Comparison of ENCODE assay signal across 10 cellular contexts in genomic region chr16:73049051-73049910, GRCh38. TPM values are rescaled to one million over a fixed set of nuclear protein-coding genes. Genes with fewer than 3 reads are reported as not detected.
DNase-seq lines count a peak whose midpoint lies in the region; ATAC-seq, FAIRE-seq and TF ChIP-seq lines count a peak whose summit lies in the region.
"Had no signal": no experiment of that assay in that cellular context is flagged by ENCODE, and none has a peak within 500 bp of the region (broad histone marks: within the 10 kb centered on the region; RNA-seq: fewer than 3 reads in every experiment).

No MANE protein-coding gene starts in this region.

- intact Hi-C loops in right lobe of liver (cut with DNase I): loop anchor here in 1 of 2 donors (10.0 kb wide), 1 partner anchor 214 kb away; no protein-coding TSS in a partner anchor

- no peak for DNase-seq in SK-N-SH
- no peak for DNase-seq in astrocyte of the spinal cord (ENCODE audit: low read depth, low spot score)
- no peak for DNase-seq in right lobe of liver
- DNase-seq in substantia nigra (lab: John Stamatoyannopoulos, UW): no peak
- DNase-seq in NCI-H2029 (lab: John Stamatoyannopoulos, UW): no peak
- DNase-seq in effector memory CD4-positive, alpha-beta T cell: no peak
- DNase-seq in RCC 7860 (ENCODE audit: low spot score): no peak
- DNase-seq: stimulated activated CD4-positive, alpha-beta T cell treated with anti-CD3 and anti-CD28 coated beads, Interleukin-4, amount 100 ng/mL, for 24 hours had no signal

- H3K4me3 ChIP-seq in SK-N-SH (ENCODE audit: low read depth in 2 of 2, low read length in 1 of 2): peak overlapping the region; percentile 22 to 68; a peak in 2 of 4 replicates
- peak overlapping the region; percentile 63 for H3K4me3 ChIP-seq in astrocyte of the spinal cord (ENCODE audit: low read depth, low read length)
- no peak overlapping the region for H3K4me3 ChIP-seq in right lobe of liver
- no peak overlapping the region for H3K4me3 ChIP-seq in effector memory CD4-positive, alpha-beta T cell (ENCODE audit: insufficient read depth, low read depth, low read length, poor library complexity, severe bottlenecking)

- in situ Hi-C loops in astrocyte of the spinal cord (cut with HindIII; ENCODE audit: low sequenced_read_pairs): no loop called here

- CTCF ChIA-PET in SK-N-SH (lab: Yijun Ruan, JAX): interaction anchor here (0.7 to 1.6 kb wide), 5 partner anchors 9 to 217 kb away, joined by 3 to 7 read pairs (median 3); no protein-coding TSS in a partner anchor

- TF ChIP-seq EP300 in SK-N-SH (IDR thresholded peaks at IDR 0.05; ENCODE audit: borderline replicate concordance in 1 of 2, low read depth in 1 of 2, low read length in 1 of 2): no peak

- peaks cover 96% of the 10 kb centered on the region for H3K79me2 ChIP-seq in SK-N-SH (ENCODE audit: insufficient read depth)

- H3K27ac ChIP-seq in SK-N-SH (ENCODE audit: low read depth in 2 of 2, low read length in 1 of 2) (peak overlapping the region; percentile 66 to 90), right lobe of liver (peak overlapping the region; percentile 85 to 95 (median 89)), substantia nigra (ENCODE audit: low read depth, low read length, poor library complexity, severe bottlenecking) (peak overlapping the region; percentile 66)
- no peak overlapping the region for H3K27ac ChIP-seq in effector memory CD4-positive, alpha-beta T cell (ENCODE audit: insufficient read depth, low read length, poor library complexity, severe bottlenecking)

- H3K36me3 ChIP-seq in SK-N-SH (replicated peaks in 1 of 2; ENCODE audit: control insufficient read depth in 1 of 2, insufficient read depth in 2 of 2, low read length in 1 of 2) (no peaks in the 10 kb centered on the region), right lobe of liver (no peaks in the 10 kb centered on the region)
- no peaks in the 10 kb centered on the region for H3K36me3 ChIP-seq in effector memory CD4-positive, alpha-beta T cell (ENCODE audit: control insufficient read depth, insufficient read depth, low read length)

- TF ChIP-seq CTCF in SK-N-SH (IDR thresholded peaks at IDR 0.05): no peak
- TF ChIP-seq CTCF in astrocyte of the spinal cord (IDR thresholded peaks at IDR 0.05; ENCODE audit: low read depth, low read length): no peak
- no peak for TF ChIP-seq CTCF in right lobe of liver (IDR thresholded peaks at IDR 0.05)

- H3K4me2 ChIP-seq in SK-N-SH: peak overlapping the region; percentile 96

- no peaks in the 10 kb centered on the region for H3K9me2 ChIP-seq in SK-N-SH

- H3K9me3 ChIP-seq in SK-N-SH: no peaks in the 10 kb centered on the region
- no peaks in the 10 kb centered on the region for H3K9me3 ChIP-seq in right lobe of liver
- H3K9me3 ChIP-seq in effector memory CD4-positive, alpha-beta T cell (ENCODE audit: control insufficient read depth, low read length): no peaks in the 10 kb centered on the region

- no peak for FAIRE-seq in RCC 7860 (lab: Jason Lieb, UNC)
- FAIRE-seq: frontal cortex had no signal

- H4K20me1 ChIP-seq in SK-N-SH (ENCODE audit: insufficient read depth): peaks cover under 1% of the 10 kb centered on the region

- H3F3A ChIP-seq in SK-N-SH (replicated peaks; ENCODE audit: insufficient read depth): peaks cover 13% of the 10 kb centered on the region

- POLR2A ChIA-PET in SK-N-SH (lab: Yijun Ruan, JAX): no interaction called here

- H3K9ac ChIP-seq in SK-N-SH: peak overlapping the region; percentile 86

- no peak for TF ChIP-seq RAD21 in SK-N-SH (IDR thresholded peaks at IDR 0.05; ENCODE audit: low read length)

- H3K4me1 ChIP-seq in SK-N-SH (ENCODE audit: control insufficient read depth in 1 of 2, insufficient read depth in 2 of 2, low read depth in 1 of 2, low read length in 1 of 2): peaks cover 68 to 76% of the 10 kb centered on the region in 2 experiments
- peaks cover 0 to 40% (median 9%) of the 10 kb centered on the region in 4 donors for H3K4me1 ChIP-seq in right lobe of liver
- no peaks in the 10 kb centered on the region for H3K4me1 ChIP-seq in effector memory CD4-positive, alpha-beta T cell (ENCODE audit: control insufficient read depth, insufficient read depth, low read length, poor library complexity, severe bottlenecking)

- no peaks in the 10 kb centered on the region for H3K27me3 ChIP-seq in SK-N-SH (ENCODE audit: insufficient read depth)
- H3K27me3 ChIP-seq in right lobe of liver: no peaks in the 10 kb centered on the region
- peaks cover 13% of the 10 kb centered on the region for H3K27me3 ChIP-seq in effector memory CD4-positive, alpha-beta T cell (replicated peaks; ENCODE audit: control insufficient read depth, insufficient read depth, low read length, poor library complexity, severe bottlenecking)

- H2AFZ ChIP-seq in SK-N-SH (ENCODE audit: low read depth): no peak overlapping the region

- TF ChIP-seq POLR2A in right lobe of liver (IDR thresholded peaks at IDR 0.05): no peak

- ATAC-seq in SK-N-SH treated with all-trans-retinoic acid at 6 μM for 48 hours: no peak
- no peak for ATAC-seq in right lobe of liver

- 73% methylated on average over 13 of the region's 13 CpGs for WGBS in SK-N-SH (ENCODE audit: low lambda C conversion rate)
- whole genome bisulfite sequencing in right lobe of liver (ENCODE audit: insufficient coverage, low coverage, low lambda C conversion rate, missing lambda C conversion rate): 83% methylated on average over 12 of the region's 13 CpGs

TF ChIP-seq in SK-N-SH, 30 proteins besides CTCF, POLR2A, EP300 and RAD21:
- TF ChIP-seq ELF1 (IDR thresholded peaks at IDR 0.05) (no peak), MXI1 (IDR thresholded peaks at IDR 0.05; ENCODE audit: low read depth, low read length) (no peak), FOXM1 (IDR thresholded peaks at IDR 0.05; ENCODE audit: low read depth) (no peak), EZH2phosphoT487 (IDR thresholded peaks at IDR 0.05; ENCODE audit: borderline replicate concordance, low read depth) (no peak), JUND (IDR thresholded peaks at IDR 0.05) (no peak), TCF12 (IDR thresholded peaks at IDR 0.05) (no peak), CHD2 (IDR thresholded peaks at IDR 0.05; ENCODE audit: low read length, partially characterized antibody) (no peak)
- TF ChIP-seq, protein P1, sequence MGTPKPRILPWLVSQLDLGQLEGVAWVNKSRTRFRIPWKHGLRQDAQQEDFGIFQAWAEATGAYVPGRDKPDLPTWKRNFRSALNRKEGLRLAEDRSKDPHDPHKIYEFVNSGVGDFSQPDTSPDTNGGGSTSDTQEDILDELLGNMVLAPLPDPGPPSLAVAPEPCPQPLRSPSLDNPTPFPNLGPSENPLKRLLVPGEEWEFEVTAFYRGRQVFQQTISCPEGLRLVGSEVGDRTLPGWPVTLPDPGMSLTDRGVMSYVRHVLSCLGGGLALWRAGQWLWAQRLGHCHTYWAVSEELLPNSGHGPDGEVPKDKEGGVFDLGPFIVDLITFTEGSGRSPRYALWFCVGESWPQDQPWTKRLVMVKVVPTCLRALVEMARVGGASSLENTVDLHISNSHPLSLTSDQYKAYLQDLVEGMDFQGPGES (IDR thresholded peaks at IDR 0.05; ENCODE audit: low read depth, low read length): no peak
TF ChIP-seq in SK-N-SH: peak in this region for 0.

TF ChIP-seq in SK-N-SH treated with all-trans-retinoic acid at 6 μM for 48 hours, 23 proteins besides CTCF, POLR2A, EP300 and RAD21:
- no peak for TF ChIP-seq TCF4 (CRISPR knock-in tag; IDR thresholded peaks at IDR 0.05; ENCODE audit: borderline replicate concordance)
- TF ChIP-seq ISL1 (CRISPR knock-in tag; IDR thresholded peaks at IDR 0.05): no peak
- TF ChIP-seq, protein P2, sequence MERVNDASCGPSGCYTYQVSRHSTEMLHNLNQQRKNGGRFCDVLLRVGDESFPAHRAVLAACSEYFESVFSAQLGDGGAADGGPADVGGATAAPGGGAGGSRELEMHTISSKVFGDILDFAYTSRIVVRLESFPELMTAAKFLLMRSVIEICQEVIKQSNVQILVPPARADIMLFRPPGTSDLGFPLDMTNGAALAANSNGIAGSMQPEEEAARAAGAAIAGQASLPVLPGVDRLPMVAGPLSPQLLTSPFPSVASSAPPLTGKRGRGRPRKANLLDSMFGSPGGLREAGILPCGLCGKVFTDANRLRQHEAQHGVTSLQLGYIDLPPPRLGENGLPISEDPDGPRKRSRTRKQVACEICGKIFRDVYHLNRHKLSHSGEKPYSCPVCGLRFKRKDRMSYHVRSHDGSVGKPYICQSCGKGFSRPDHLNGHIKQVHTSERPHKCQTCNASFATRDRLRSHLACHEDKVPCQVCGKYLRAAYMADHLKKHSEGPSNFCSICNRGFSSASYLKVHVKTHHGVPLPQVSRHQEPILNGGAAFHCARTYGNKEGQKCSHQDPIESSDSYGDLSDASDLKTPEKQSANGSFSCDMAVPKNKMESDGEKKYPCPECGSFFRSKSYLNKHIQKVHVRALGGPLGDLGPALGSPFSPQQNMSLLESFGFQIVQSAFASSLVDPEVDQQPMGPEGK (CRISPR knock-in tag; IDR thresholded peaks at IDR 0.05; ENCODE audit: borderline replicate concordance): no peak
- no peak for TF ChIP-seq ZNF8 (CRISPR knock-in tag; IDR thresholded peaks at IDR 0.05)
- TF ChIP-seq GLIS3 (CRISPR knock-in tag; IDR thresholded peaks at IDR 0.05): no peak
- TF ChIP-seq BACH2 (CRISPR knock-in tag; IDR thresholded peaks at IDR 0.05; ENCODE audit: borderline replicate concordance): no peak
- no peak for TF ChIP-seq SNAI2 (CRISPR knock-in tag; IDR thresholded peaks at IDR 0.05)
- TF ChIP-seq PPARA (CRISPR knock-in tag; IDR thresholded peaks at IDR 0.05; ENCODE audit: borderline replicate concordance): no peak
- TF ChIP-seq OSR1 (CRISPR knock-in tag; IDR thresholded peaks at IDR 0.05): no peak
- TF ChIP-seq POU6F1 (CRISPR knock-in tag; IDR thresholded peaks at IDR 0.05; ENCODE audit: borderline replicate concordance, low read depth): no peak
- no peak for TF ChIP-seq ZNF70 (CRISPR knock-in tag; IDR thresholded peaks at IDR 0.05)
- TF ChIP-seq ZFP3 (CRISPR knock-in tag; IDR thresholded peaks at IDR 0.05): no peak

RNA-seq across cellular contexts. Expression of gene ZFHX3, which starts 1.4 kb away (rescaled TPM):
- 1.9 and 2.0 TPM in 2 replicates for polyA plus RNA-seq in SK-N-SH (2012; rRNA removed)
- 1.9 and 2.0 TPM in 2 replicates for polyA plus RNA-seq in SK-N-SH (2012; cell fraction: cytosol; rRNA removed)
- polyA plus RNA-seq in SK-N-SH (2012; cell fraction: nucleus; rRNA removed): 4.1 and 5.0 TPM in 2 replicates
- total RNA-seq in right lobe of liver: 1 to 10 TPM; 7.1 to 9.4 (median 7.7) TPM

Comparison
In these comparisons a context has a peak if more than half of its experiments do, and no peak if none do; other contexts are left out.
1. H3K4me3 ChIP-seq: peak in SK-N-SH (2 of 2) and astrocyte of the spinal cord (single experiment); none in right lobe of liver (0 of 3) and effector memory CD4-positive, alpha-beta T cell (single experiment).